Comparison of ENCODE assay signal across 26 cellular contexts in genomic region chr10:31678573-31679122, GRCh38.
DNase-seq lines count a peak whose midpoint lies in the region; ATAC-seq and TF ChIP-seq lines count a peak whose summit lies in the region.
"Had no signal": no experiment of that assay in that cellular context is flagged by ENCODE, and none has a peak within 500 bp of the region (broad histone marks: within the 10 kb centered on the region; RNA-seq: fewer than 3 reads in every experiment).

No MANE protein-coding gene starts in this region.

- CTCF ChIA-PET in RWPE1 (lab: Yijun Ruan, JAX), result no interaction called here

- H3K27ac ChIP-seq in muscle layer of colon (ENCODE audit: low read depth, low read length), result peak overlapping the region; percentile 26
- no peak overlapping the region for H3K27ac ChIP-seq in RWPE1
- H3K27ac ChIP-seq: coronary artery, hepatocyte had no signal

- POLR2A ChIA-PET in RWPE1 (lab: Yijun Ruan, JAX; ENCODE audit: low non-redundant PET), result no interaction called here

- peaks cover 11% of the 10 kb centered on the region for H3K4me1 ChIP-seq in muscle layer of colon (ENCODE audit: insufficient read depth, low read length)

- no peaks in the 10 kb centered on the region for H3K36me3 ChIP-seq in muscle layer of colon (ENCODE audit: insufficient read depth, low read length)
- H3K36me3 ChIP-seq: gastroesophageal sphincter, transverse colon had no signal

- H3K4me3 ChIP-seq in epithelial cell of esophagus (ENCODE audit: low read length) (no peak overlapping the region), muscle layer of colon (ENCODE audit: low read depth in 1 of 2, low read length in 2 of 2) (no peak overlapping the region)
- H3K4me3 ChIP-seq: coronary artery, gastroesophageal sphincter, hepatocyte, K562, smooth muscle cell, transverse colon had no signal

- no peak overlapping the region for H3K9ac ChIP-seq in muscle layer of colon (ENCODE audit: low read length)

- DNase-seq in GM04504 (ENCODE audit: low read depth) (peak; percentile 35), epithelial cell of esophagus (ENCODE audit: low read depth) (peak; percentile 7), sciatic nerve (ENCODE audit: low spot score) (no peak), RWPE1 (ENCODE audit: low spot score) (no peak), NCI-H2107 (lab: John Stamatoyannopoulos, UW) (no peak), H4 (ENCODE audit: low spot score) (no peak)
- no peak for DNase-seq in activated CD4-positive, CD25-positive, alpha-beta regulatory T cell treated with anti-CD3 and anti-CD28 coated beads, Interleukin-2, amount 50 U/mL, for 72 hours
- DNase-seq: activated CD4-positive, alpha-beta memory T cell treated with anti-CD3 and anti-CD28 coated beads for 36 hours; activated CD4-positive, CD25-positive, alpha-beta regulatory T cell; activated CD8-positive, alpha-beta memory T cell treated with anti-CD3 and anti-CD28 coated beads, Interleukin-2, amount 50 U/mL, for 4 hours; activated naive CD4-positive, alpha-beta T cell treated with anti-CD3 and anti-CD28 coated beads, Interleukin-2, amount 50 U/mL, for 16 hours; amniotic stem cell; effector memory CD4-positive, alpha-beta T cell; NCI-H1105; NCI-H1930; NCI-H526 treated with DMSO at 0.1 percent for 48 hours; nephron progenitor cell; stimulated activated CD4-positive, alpha-beta T cell treated with anti-CD3 and anti-CD28 coated beads, Interleukin-1b, Interleukin-23, amount 100 ng/mL, for 48 hours; transverse colon had no signal

- peaks cover 6% of the 10 kb centered on the region for H3K9me3 ChIP-seq in muscle layer of colon (ENCODE audit: low read length)

- TF ChIP-seq CTCF in epithelial cell of esophagus (IDR thresholded peaks at IDR 0.05; ENCODE audit: insufficient read depth, low read depth, low read length, missing control alignments) (no peak), RWPE1 (conservative IDR thresholded peaks at IDR 0.05; ENCODE audit: low read depth) (no peak)

- peak; percentile 44 for ATAC-seq in sciatic nerve
- ATAC-seq: K562, Panc1 had no signal

- no peaks in the 10 kb centered on the region for H3K27me3 ChIP-seq in muscle layer of colon (ENCODE audit: control insufficient read depth in 1 of 2, insufficient read depth in 2 of 2, low read length in 2 of 2)
- H3K27me3 ChIP-seq: gastroesophageal sphincter, hepatocyte, transverse colon had no signal

- intact Hi-C loops in sciatic nerve (cut with DNase I), result no loop called here

Comparison
In these comparisons a context has a peak if more than half of its experiments do, and no peak if none do; other contexts are left out.
1. DNase-seq: peak in GM04504 (single experiment) and epithelial cell of esophagus (single experiment); none in sciatic nerve (single experiment), RWPE1 (single experiment), NCI-H2107 (single experiment), H4 (single experiment) and activated CD4-positive, CD25-positive, alpha-beta regulatory T cell treated with anti-CD3 and anti-CD28 coated beads, Interleukin-2, amount 50 U/mL, for 72 hours (single experiment).